1 cellular context compared by ENCODE assay signal in the genomic region with DNA sequence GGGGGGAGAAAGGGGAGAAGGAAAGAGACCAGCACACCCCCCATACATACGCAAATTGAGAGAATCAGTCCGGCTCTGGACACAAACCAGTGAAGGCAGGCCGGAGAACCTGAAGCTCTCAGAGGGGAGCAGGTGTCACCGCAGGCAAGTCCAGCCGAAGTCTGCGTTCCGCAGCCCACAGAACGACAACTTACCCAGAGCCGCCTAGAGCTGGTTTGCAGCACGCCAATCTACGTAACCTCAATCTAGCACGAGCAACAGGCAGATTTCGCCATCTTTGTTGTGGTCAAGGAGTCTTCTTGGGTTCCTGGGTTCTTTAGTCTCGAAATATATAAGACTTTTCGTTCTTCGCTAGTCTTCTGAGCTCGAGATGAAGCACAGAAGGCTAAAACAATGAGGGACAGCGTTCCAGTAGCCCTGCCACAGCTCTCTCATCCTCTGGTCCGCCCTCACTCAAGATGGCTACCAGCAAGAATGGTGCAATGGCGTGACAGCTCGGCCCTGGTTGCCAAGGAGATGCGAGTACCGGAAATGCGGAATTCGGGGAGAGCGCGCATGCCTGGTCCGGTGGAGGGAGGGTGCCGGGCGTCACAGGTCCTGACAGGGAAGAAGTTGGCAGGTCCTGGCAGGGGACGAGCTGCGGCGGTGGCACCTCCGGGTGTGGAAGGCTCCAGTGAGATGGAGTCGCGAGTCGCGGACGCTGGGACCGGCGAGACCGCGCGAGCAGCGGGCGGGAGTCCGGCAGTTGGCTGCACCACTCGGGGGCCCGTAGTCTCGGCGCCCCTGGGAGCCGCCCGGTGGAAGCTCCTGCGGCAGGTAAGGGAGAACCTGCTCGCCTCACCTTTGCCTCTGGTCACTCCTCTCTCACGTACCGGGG.
TF ChIP-seq lines count a peak whose summit lies in the region.

A gene (plus strand): TSS at position 618 of the 877 bp plus-strand sequence.
A gene (minus strand): TSS at position 165 of the 877 bp plus-strand sequence. CDS start 15,152 bp downstream, outside the sequence.

TF ChIP-seq in HepG2, 621 proteins besides CTCF, POLR2A, EP300 and RAD21 (continued from another document and continues in another):
- TF ChIP-seq, protein P1, sequence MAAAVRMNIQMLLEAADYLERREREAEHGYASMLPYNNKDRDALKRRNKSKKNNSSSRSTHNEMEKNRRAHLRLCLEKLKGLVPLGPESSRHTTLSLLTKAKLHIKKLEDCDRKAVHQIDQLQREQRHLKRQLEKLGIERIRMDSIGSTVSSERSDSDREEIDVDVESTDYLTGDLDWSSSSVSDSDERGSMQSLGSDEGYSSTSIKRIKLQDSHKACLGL (CRISPR knock-in tag; IDR thresholded peaks at IDR 0.05), result peak; percentile 80
- TF ChIP-seq CENPT (CRISPR knock-in tag; IDR thresholded peaks at IDR 0.05; ENCODE audit: low read depth) (no peak), ZNF841 (CRISPR knock-in tag; IDR thresholded peaks at IDR 0.05; ENCODE audit: borderline replicate concordance) (no peak), NR2F1 (CRISPR knock-in tag; IDR thresholded peaks at IDR 0.05) (no peak; a peak in 1 of 4 replicates), ZNF101 (CRISPR knock-in tag; IDR thresholded peaks at IDR 0.05; ENCODE audit: borderline replicate concordance, low read depth) (0 out of 2 replicates have a peak, but pooled peaks have one; percentile 34), RFXANK (CRISPR knock-in tag; IDR thresholded peaks at IDR 0.05) (no peak), MBD4 (IDR thresholded peaks at IDR 0.05; ENCODE audit: borderline replicate concordance, low read length) (no peak), HNRNPL (IDR thresholded peaks at IDR 0.05; ENCODE audit: low read depth, low read length) (peak; percentile 59; the same call in 1 of the 2 replicates), NFYC (CRISPR knock-in tag; IDR thresholded peaks at IDR 0.05) (peak; percentile 7; the same call in 1 of the 2 replicates), ZBTB42 (CRISPR knock-in tag; IDR thresholded peaks at IDR 0.05) (peak; percentile 77), ZNF850 (CRISPR knock-in tag; conservative IDR thresholded peaks at IDR 0.05) (no peak), SRF (IDR thresholded peaks at IDR 0.05; ENCODE audit: low read depth, low read length) (no peak), AHR (CRISPR knock-in tag; IDR thresholded peaks at IDR 0.05) (peak; percentile 42; the same call in 1 of the 2 replicates), ZNF883 (CRISPR knock-in tag; IDR thresholded peaks at IDR 0.05; ENCODE audit: not compliant biosample characterization) (peak; percentile 72), POLR2AphosphoS5 (IDR thresholded peaks at IDR 0.05; ENCODE audit: low read depth, low read length) (peak; percentile 97), PHB2 (IDR thresholded peaks at IDR 0.05; ENCODE audit: partially characterized antibody) (no peak), MTA1 (CRISPR knock-in tag; IDR thresholded peaks at IDR 0.05; ENCODE audit: borderline replicate concordance) (peak; percentile 48; the same call in 1 of the 2 replicates), PHF21A (CRISPR knock-in tag; IDR thresholded peaks at IDR 0.05) (peak; percentile 55; the same call in 1 of the 2 replicates), ZFP37 (CRISPR knock-in tag; IDR thresholded peaks at IDR 0.05; ENCODE audit: borderline replicate concordance) (peak; percentile 85; the same call in 1 of the 2 replicates), TOPORS (CRISPR knock-in tag; IDR thresholded peaks at IDR 0.05) (peak; percentile 83), ZNF619 (CRISPR knock-in tag; IDR thresholded peaks at IDR 0.05) (peak; percentile 88), GLI4 (CRISPR knock-in tag; IDR thresholded peaks at IDR 0.05; ENCODE audit: borderline replicate concordance) (0 out of 2 replicates have a peak, but pooled peaks have one; percentile 51), ASH2L (IDR thresholded peaks at IDR 0.05; ENCODE audit: insufficient read length, low read depth, low read length) (peak; percentile 94), MYC (CRISPR knock-in tag; IDR thresholded peaks at IDR 0.05; ENCODE audit: borderline replicate concordance) (peak; percentile 96), SMAD9 (CRISPR knock-in tag; IDR thresholded peaks at IDR 0.05) (no peak; the same call in 1 of the 2 replicates), ZSCAN9 (CRISPR knock-in tag; IDR thresholded peaks at IDR 0.05; ENCODE audit: borderline replicate concordance) (peak; percentile 72; the same call in 1 of the 2 replicates), HDAC6 (IDR thresholded peaks at IDR 0.05; ENCODE audit: low read depth, low read length) (no peak), REL (CRISPR knock-in tag; conservative IDR thresholded peaks at IDR 0.05) (peak; percentile 73; the same call in 1 of the 2 replicates), ZMAT3 (CRISPR knock-in tag; conservative IDR thresholded peaks at IDR 0.05) (peak; percentile 61), RXRB (CRISPR knock-in tag; IDR thresholded peaks at IDR 0.05; ENCODE audit: borderline replicate concordance) (peak; percentile 67), CREB1 (IDR thresholded peaks at IDR 0.05) (peak; percentile 84), CREB1 (CRISPR knock-in tag; IDR thresholded peaks at IDR 0.05) (peak; percentile 97), ZNF83 (CRISPR knock-in tag; IDR thresholded peaks at IDR 0.05; ENCODE audit: borderline replicate concordance) (no peak), CBFB (CRISPR knock-in tag; IDR thresholded peaks at IDR 0.05) (peak; percentile 77), KDM3A (CRISPR knock-in tag; IDR thresholded peaks at IDR 0.05; ENCODE audit: low read depth) (peak; percentile 64; the same call in 1 of the 2 replicates), ZNF589 (CRISPR knock-in tag; conservative IDR thresholded peaks at IDR 0.05) (peak; percentile 68), ZFP1 (CRISPR knock-in tag; IDR thresholded peaks at IDR 0.05) (peak; percentile 74), ZNF564 (CRISPR knock-in tag; IDR thresholded peaks at IDR 0.05) (peak; percentile 88), KLF11 (CRISPR knock-in tag; IDR thresholded peaks at IDR 0.05) (peak; percentile 21; the same call in 1 of the 2 replicates), ZNF816 (CRISPR knock-in tag; IDR thresholded peaks at IDR 0.05; ENCODE audit: borderline replicate concordance) (no peak; the same call in 1 of the 2 replicates), KDM5A (IDR thresholded peaks at IDR 0.05; ENCODE audit: borderline replicate concordance, low read length) (peak; percentile 92; the same call in 1 of the 2 replicates), HES4 (CRISPR knock-in tag; IDR thresholded peaks at IDR 0.05; ENCODE audit: borderline replicate concordance) (peak; percentile 90; the same call in 1 of the 2 replicates), LCORL (IDR thresholded peaks at IDR 0.05) (no peak), LCORL (CRISPR knock-in tag; IDR thresholded peaks at IDR 0.05) (peak; percentile 74), AKAP8 (CRISPR knock-in tag; IDR thresholded peaks at IDR 0.05) (no peak; the same call in 1 of the 2 replicates), KLF6 (CRISPR knock-in tag; IDR thresholded peaks at IDR 0.05) (0 out of 2 replicates have a peak, but pooled peaks have one; percentile 21), HDAC2 (CRISPR knock-in tag; IDR thresholded peaks at IDR 0.05) (0 out of 2 replicates have a peak, but pooled peaks have one; percentile 31)
- TF ChIP-seq, protein P2, sequence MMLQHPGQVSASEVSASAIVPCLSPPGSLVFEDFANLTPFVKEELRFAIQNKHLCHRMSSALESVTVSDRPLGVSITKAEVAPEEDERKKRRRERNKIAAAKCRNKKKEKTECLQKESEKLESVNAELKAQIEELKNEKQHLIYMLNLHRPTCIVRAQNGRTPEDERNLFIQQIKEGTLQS (CRISPR knock-in tag; IDR thresholded peaks at IDR 0.05), result peak; percentile 64; the same call in 1 of the 2 replicates
- TF ChIP-seq, protein P3, sequence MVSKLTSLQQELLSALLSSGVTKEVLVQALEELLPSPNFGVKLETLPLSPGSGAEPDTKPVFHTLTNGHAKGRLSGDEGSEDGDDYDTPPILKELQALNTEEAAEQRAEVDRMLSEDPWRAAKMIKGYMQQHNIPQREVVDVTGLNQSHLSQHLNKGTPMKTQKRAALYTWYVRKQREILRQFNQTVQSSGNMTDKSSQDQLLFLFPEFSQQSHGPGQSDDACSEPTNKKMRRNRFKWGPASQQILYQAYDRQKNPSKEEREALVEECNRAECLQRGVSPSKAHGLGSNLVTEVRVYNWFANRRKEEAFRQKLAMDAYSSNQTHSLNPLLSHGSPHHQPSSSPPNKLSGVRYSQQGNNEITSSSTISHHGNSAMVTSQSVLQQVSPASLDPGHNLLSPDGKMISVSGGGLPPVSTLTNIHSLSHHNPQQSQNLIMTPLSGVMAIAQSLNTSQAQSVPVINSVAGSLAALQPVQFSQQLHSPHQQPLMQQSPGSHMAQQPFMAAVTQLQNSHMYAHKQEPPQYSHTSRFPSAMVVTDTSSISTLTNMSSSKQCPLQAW (CRISPR knock-in tag; IDR thresholded peaks at IDR 0.05), result peak; percentile 82
- TF ChIP-seq, protein P4, sequence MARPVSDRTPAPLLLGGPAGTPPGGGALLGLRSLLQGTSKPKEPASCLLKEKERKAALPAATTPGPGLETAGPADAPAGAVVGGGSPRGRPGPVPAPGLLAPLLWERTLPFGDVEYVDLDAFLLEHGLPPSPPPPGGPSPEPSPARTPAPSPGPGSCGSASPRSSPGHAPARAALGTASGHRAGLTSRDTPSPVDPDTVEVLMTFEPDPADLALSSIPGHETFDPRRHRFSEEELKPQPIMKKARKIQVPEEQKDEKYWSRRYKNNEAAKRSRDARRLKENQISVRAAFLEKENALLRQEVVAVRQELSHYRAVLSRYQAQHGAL (CRISPR knock-in tag; IDR thresholded peaks at IDR 0.05; ENCODE audit: not compliant biosample characterization), result no peak
- TF ChIP-seq, protein P5, sequence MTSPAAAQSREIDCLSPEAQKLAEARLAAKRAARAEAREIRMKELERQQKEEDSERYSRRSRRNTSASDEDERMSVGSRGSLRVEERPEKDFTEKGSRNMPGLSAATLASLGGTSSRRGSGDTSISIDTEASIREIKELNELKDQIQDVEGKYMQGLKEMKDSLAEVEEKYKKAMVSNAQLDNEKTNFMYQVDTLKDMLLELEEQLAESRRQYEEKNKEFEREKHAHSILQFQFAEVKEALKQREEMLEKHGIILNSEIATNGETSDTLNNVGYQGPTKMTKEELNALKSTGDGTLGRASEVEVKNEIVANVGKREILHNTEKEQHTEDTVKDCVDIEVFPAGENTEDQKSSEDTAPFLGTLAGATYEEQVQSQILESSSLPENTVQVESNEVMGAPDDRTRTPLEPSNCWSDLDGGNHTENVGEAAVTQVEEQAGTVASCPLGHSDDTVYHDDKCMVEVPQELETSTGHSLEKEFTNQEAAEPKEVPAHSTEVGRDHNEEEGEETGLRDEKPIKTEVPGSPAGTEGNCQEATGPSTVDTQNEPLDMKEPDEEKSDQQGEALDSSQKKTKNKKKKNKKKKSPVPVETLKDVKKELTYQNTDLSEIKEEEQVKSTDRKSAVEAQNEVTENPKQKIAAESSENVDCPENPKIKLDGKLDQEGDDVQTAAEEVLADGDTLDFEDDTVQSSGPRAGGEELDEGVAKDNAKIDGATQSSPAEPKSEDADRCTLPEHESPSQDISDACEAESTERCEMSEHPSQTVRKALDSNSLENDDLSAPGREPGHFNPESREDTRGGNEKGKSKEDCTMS (CRISPR knock-in tag; conservative IDR thresholded peaks at IDR 0.05), result peak; percentile 52; the same call in 1 of the 2 replicates
- TF ChIP-seq, protein P6, sequence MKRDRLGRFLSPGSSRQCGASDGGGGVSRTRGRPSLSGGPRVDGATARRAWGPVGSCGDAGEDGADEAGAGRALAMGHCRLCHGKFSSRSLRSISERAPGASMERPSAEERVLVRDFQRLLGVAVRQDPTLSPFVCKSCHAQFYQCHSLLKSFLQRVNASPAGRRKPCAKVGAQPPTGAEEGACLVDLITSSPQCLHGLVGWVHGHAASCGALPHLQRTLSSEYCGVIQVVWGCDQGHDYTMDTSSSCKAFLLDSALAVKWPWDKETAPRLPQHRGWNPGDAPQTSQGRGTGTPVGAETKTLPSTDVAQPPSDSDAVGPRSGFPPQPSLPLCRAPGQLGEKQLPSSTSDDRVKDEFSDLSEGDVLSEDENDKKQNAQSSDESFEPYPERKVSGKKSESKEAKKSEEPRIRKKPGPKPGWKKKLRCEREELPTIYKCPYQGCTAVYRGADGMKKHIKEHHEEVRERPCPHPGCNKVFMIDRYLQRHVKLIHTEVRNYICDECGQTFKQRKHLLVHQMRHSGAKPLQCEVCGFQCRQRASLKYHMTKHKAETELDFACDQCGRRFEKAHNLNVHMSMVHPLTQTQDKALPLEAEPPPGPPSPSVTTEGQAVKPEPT (CRISPR knock-in tag; IDR thresholded peaks at IDR 0.05; ENCODE audit: low read depth), result peak; percentile 36; the same call in 1 of the 2 replicates
- TF ChIP-seq, protein P7, sequence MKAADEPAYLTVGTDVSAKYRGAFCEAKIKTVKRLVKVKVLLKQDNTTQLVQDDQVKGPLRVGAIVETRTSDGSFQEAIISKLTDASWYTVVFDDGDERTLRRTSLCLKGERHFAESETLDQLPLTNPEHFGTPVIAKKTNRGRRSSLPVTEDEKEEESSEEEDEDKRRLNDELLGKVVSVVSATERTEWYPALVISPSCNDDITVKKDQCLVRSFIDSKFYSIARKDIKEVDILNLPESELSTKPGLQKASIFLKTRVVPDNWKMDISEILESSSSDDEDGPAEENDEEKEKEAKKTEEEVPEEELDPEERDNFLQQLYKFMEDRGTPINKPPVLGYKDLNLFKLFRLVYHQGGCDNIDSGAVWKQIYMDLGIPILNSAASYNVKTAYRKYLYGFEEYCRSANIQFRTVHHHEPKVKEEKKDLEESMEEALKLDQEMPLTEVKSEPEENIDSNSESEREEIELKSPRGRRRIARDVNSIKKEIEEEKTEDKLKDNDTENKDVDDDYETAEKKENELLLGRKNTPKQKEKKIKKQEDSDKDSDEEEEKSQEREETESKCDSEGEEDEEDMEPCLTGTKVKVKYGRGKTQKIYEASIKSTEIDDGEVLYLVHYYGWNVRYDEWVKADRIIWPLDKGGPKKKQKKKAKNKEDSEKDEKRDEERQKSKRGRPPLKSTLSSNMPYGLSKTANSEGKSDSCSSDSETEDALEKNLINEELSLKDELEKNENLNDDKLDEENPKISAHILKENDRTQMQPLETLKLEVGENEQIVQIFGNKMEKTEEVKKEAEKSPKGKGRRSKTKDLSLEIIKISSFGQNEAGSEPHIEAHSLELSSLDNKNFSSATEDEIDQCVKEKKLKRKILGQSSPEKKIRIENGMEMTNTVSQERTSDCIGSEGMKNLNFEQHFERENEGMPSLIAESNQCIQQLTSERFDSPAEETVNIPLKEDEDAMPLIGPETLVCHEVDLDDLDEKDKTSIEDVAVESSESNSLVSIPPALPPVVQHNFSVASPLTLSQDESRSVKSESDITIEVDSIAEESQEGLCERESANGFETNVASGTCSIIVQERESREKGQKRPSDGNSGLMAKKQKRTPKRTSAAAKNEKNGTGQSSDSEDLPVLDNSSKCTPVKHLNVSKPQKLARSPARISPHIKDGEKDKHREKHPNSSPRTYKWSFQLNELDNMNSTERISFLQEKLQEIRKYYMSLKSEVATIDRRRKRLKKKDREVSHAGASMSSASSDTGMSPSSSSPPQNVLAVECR (CRISPR knock-in tag; IDR thresholded peaks at IDR 0.05; ENCODE audit: borderline replicate concordance), result peak; percentile 96
